20 cellular contexts compared by ENCODE assay signal in the genomic region with DNA sequence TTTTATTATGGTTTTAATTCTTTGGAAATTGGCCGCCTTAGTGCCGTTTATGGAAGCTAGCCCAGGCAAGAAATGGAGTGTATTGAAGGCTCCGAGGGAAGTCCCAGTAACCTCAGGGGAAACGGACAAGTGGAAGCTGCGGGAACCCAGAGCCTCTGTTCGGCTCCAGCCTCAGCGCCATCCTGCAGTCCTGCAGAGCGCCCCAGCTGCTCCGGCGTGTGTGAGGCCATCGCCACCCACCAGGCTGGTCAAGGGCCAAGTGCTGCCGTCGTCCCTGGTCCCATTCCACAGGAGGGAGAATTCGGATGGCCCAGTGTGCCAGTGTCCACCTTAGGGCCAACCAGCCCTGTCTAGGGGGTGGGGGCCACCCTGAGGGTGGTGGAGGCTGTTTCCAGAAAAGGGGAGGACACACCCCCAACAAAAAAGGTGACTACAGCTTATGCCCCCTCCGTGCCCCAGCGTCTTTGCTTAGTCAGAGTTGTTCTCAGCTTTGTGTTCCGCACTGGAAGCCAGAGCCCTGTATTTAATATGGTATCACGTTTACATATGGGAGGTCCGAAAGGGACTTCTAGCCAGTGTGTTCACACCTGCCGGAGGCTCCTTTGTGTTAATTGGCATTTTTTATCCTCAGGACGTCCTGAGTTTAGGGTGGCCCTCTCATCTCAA. TPM values are rescaled to one million over a fixed set of nuclear protein-coding genes. Genes with fewer than 3 reads are reported as not detected.
DNase-seq lines count a peak whose midpoint lies in the region; ATAC-seq and TF ChIP-seq lines count a peak whose summit lies in the region.
"Had no signal": no experiment of that assay in that cellular context is flagged by ENCODE, and none has a peak within 500 bp of the region (broad histone marks: within the 10 kb centered on the region; RNA-seq: fewer than 3 reads in every experiment).

No MANE protein-coding gene starts in this region.

- no peaks in the 10 kb centered on the region for H3K27me3 ChIP-seq in layer of hippocampus (ENCODE audit: control insufficient read depth, insufficient read depth, low read length)
- no peaks in the 10 kb centered on the region for H3K27me3 ChIP-seq in gastrocnemius medialis
- H3K27me3 ChIP-seq in testis: no peaks in the 10 kb centered on the region

- TF ChIP-seq CTCF in gastrocnemius medialis (IDR thresholded peaks at IDR 0.05 in 4 of 5, conservative IDR thresholded peaks at IDR 0.05 in 1 of 5) (no peak), testis (IDR thresholded peaks at IDR 0.05) (no peak)

- no peak overlapping the region for H3K4me3 Mint-ChIP-seq in activated naive CD4-positive, alpha-beta T cell treated with anti-CD3 and anti-CD28 coated beads, Interleukin-2, amount 50 U/mL, for 24 hours
- H3K4me3 Mint-ChIP-seq: CD4-positive, alpha-beta memory T cell; GM23338 had no signal

- no peaks in the 10 kb centered on the region for H3K9me3 Mint-ChIP-seq in activated naive CD4-positive, alpha-beta T cell treated with anti-CD3 and anti-CD28 coated beads, Interleukin-2, amount 50 U/mL, for 24 hours
- H3K9me3 Mint-ChIP-seq: CD4-positive, alpha-beta memory T cell; GM23338 had no signal

- peaks cover 0 to 4% of the 10 kb centered on the region in 2 donors for H3K4me1 ChIP-seq in gastrocnemius medialis
- peaks cover 15% of the 10 kb centered on the region for H3K4me1 ChIP-seq in testis

- no peaks in the 10 kb centered on the region for H3K9me3 ChIP-seq in gastrocnemius medialis
- H3K9me3 ChIP-seq in testis: no peaks in the 10 kb centered on the region

- peak overlapping the region; percentile 4 to 39 (median 12) for H3K4me3 ChIP-seq in gastrocnemius medialis
- no peak overlapping the region for H3K4me3 ChIP-seq in testis
- H3K4me3 ChIP-seq: GM23338, PC-9 had no signal

- H3K27ac Mint-ChIP-seq in activated naive CD4-positive, alpha-beta T cell treated with anti-CD3 and anti-CD28 coated beads, Interleukin-2, amount 50 U/mL, for 24 hours: peak overlapping the region; percentile 46
- H3K27ac Mint-ChIP-seq: CD4-positive, alpha-beta memory T cell had no signal

- intact Hi-C loops in gastrocnemius medialis (cut with DNase I; ENCODE audit: low total_unique reads): no loop called here
- intact Hi-C loops in testis (cut with DNase I; ENCODE audit: low total_unique reads): no loop called here

- no peak for DNase-seq in activated naive CD4-positive, alpha-beta T cell treated with Interleukin-2 at 50 U/mL for 16 hours
- DNase-seq in cerebellar cortex (ENCODE audit: low spot score) (peak; percentile 38), gastrocnemius medialis (peak in 1 of 2 donors; percentile 50), NCI-H1417 (lab: John Stamatoyannopoulos, UW) (no peak), 8988T (no peak), testis (no peak)
- DNase-seq: Calu3; CD4-positive, alpha-beta memory T cell; DMS53; KBM-7; MV-4-11; NCI-H1436 treated with DMSO at 0.1 percent for 48 hours; NCI-H2029 treated with DMSO at 0.1 percent for 48 hours; NCI-H446 treated with DMSO at 0.1 percent for 48 hours; NCI-H774; PC-9 had no signal

- ATAC-seq in gastrocnemius medialis: peak; percentile 86 to 92
- ATAC-seq: GM23338 had no signal

- in situ Hi-C loops in gastrocnemius medialis (cut with MboI; ENCODE audit: low sequenced_read_pairs in 4 of 4): no loop called here

- no peaks in the 10 kb centered on the region for H3K36me3 Mint-ChIP-seq in activated naive CD4-positive, alpha-beta T cell treated with anti-CD3 and anti-CD28 coated beads, Interleukin-2, amount 50 U/mL, for 24 hours

- WGBS in testis, 2 donors: 63 to 77% methylated on average over 21 of the region's 21 CpGs

- H3K27me3 Mint-ChIP-seq in activated naive CD4-positive, alpha-beta T cell treated with anti-CD3 and anti-CD28 coated beads, Interleukin-2, amount 50 U/mL, for 24 hours: no peaks in the 10 kb centered on the region
- H3K27me3 Mint-ChIP-seq: CD4-positive, alpha-beta memory T cell had no signal

- H3K27ac ChIP-seq in layer of hippocampus (ENCODE audit: low read depth, low read length) (peak overlapping the region; percentile 77), gastrocnemius medialis (peak overlapping the region; percentile 48 to 83 (median 68)), testis (no peak overlapping the region)
- H3K27ac ChIP-seq: 22Rv1, PC-9 had no signal

- peaks cover 26% of the 10 kb centered on the region for H3K4me1 Mint-ChIP-seq in activated naive CD4-positive, alpha-beta T cell treated with anti-CD3 and anti-CD28 coated beads, Interleukin-2, amount 50 U/mL, for 24 hours

- TF ChIP-seq POLR2A in gastrocnemius medialis (IDR thresholded peaks at IDR 0.05) (no peak), testis (IDR thresholded peaks at IDR 0.05) (no peak)

- H3K36me3 ChIP-seq in gastrocnemius medialis: no peaks in the 10 kb centered on the region
- H3K36me3 ChIP-seq in testis (ENCODE audit: low read depth, missing control alignments): no peaks in the 10 kb centered on the region

RNA-seq across cellular contexts. Expression of a gene that starts 13.0 kb away (rescaled TPM):
- total RNA-seq in gastrocnemius medialis (10 to 100 TPM; 33.8 to 62.9 (median 55.0) TPM), testis (10 to 100 TPM; 89.7 to 91.1 TPM)
- polyA plus RNA-seq in testis (ENCODE audit: insufficient read depth, low read depth, low replicate concordance): 34.7 TPM

RNA-seq across cellular contexts. Expression of a gene that starts 22.9 kb away (rescaled TPM):
- total RNA-seq in gastrocnemius medialis (10 to 100 TPM; 13.5 to 19.0 (median 15.4) TPM), testis (10 to 100 TPM; 15.9 to 25.0 TPM)
- polyA plus RNA-seq in testis (ENCODE audit: insufficient read depth, low read depth, low replicate concordance): 33.3 TPM

RNA-seq across cellular contexts. Expression of a gene that starts 55.7 kb away (rescaled TPM):
- total RNA-seq in gastrocnemius medialis: 10 to 100 TPM in 1 of 4 donors, 1 to 10 TPM in 3; 7.4 to 10.2 (median 8.8) TPM
- 10 to 100 TPM; 33.6 to 48.6 TPM for total RNA-seq in testis
- 34.3 TPM for polyA plus RNA-seq in testis (ENCODE audit: insufficient read depth, low read depth, low replicate concordance)

Comparison
In these comparisons a context has a peak if more than half of its experiments do, and no peak if none do; other contexts are left out.
1. H3K27ac ChIP-seq: peak in layer of hippocampus (single experiment) and gastrocnemius medialis (4 of 4); none in testis (0 of 2).
2. H3K4me3 ChIP-seq: peak in gastrocnemius medialis (4 of 4); none in testis (0 of 2).